9 cellular contexts compared by ENCODE assay signal in genomic region chrX:10833299-10834169, GRCh38.
DNase-seq lines count a peak whose midpoint lies in the region; ATAC-seq and TF ChIP-seq lines count a peak whose summit lies in the region.
"Had no signal": no experiment of that assay in that cellular context is flagged by ENCODE, and none has a peak within 500 bp of the region (broad histone marks: within the 10 kb centered on the region; RNA-seq: fewer than 3 reads in every experiment).

No MANE protein-coding gene starts in this region.

- BruUV-seq in MCF 10A (replicated peaks; lab: Mats Ljungman, UMichigan): no TSS peak

- H3K4me3 Mint-ChIP-seq in MCF 10A (ENCODE audit: unreplicated experiment): peak overlapping the region; percentile 54

- H3K9ac ChIP-seq in stomach smooth muscle (ENCODE audit: low read length in 2 of 2): peak overlapping the region in 1 of 2 donors; percentile 55

- ATAC-seq in GM18858 (IDR thresholded peaks at IDR 0.05; ENCODE audit: unreplicated experiment) (no peak), GM19395 (IDR thresholded peaks at IDR 0.05; ENCODE audit: unreplicated experiment) (no peak)

- H3K36me3 ChIP-seq in stomach smooth muscle (ENCODE audit: control insufficient read depth in 2 of 2, insufficient read depth in 2 of 2, low read length in 2 of 2): no peaks in the 10 kb centered on the region

- POLR2A ChIA-PET in MCF 10A (lab: Yijun Ruan, JAX): no interaction called here

- H3K4me1 ChIP-seq in stomach smooth muscle (ENCODE audit: control insufficient read depth, insufficient read depth, low read length): no peaks in the 10 kb centered on the region

- H3K27ac Mint-ChIP-seq in MCF 10A (ENCODE audit: low read depth, unreplicated experiment): no peak overlapping the region

- no peaks in the 10 kb centered on the region for H3K4me1 Mint-ChIP-seq in MCF 10A (ENCODE audit: insufficient read depth, unreplicated experiment)

- peak overlapping the region; percentile 4 for H3K27ac ChIP-seq in stomach smooth muscle (ENCODE audit: low read length)

- no peaks in the 10 kb centered on the region for H3K9me3 ChIP-seq in stomach smooth muscle (ENCODE audit: control insufficient read depth in 2 of 2, low read length in 2 of 2)

- no peaks in the 10 kb centered on the region for H3K27me3 Mint-ChIP-seq in MCF 10A (ENCODE audit: insufficient read depth, unreplicated experiment)

- CTCF ChIA-PET in MCF 10A (lab: Yijun Ruan, JAX): interaction anchor here (0.9 kb wide), 1 partner anchor 64 kb away, joined by 4 read pairs; no protein-coding TSS in a partner anchor

- no peaks in the 10 kb centered on the region for H3K36me3 Mint-ChIP-seq in MCF 10A (ENCODE audit: insufficient read depth, unreplicated experiment)

- no peaks in the 10 kb centered on the region for H3K9me3 Mint-ChIP-seq in MCF 10A (ENCODE audit: unreplicated experiment)

- no peaks in the 10 kb centered on the region for H3K27me3 ChIP-seq in stomach smooth muscle (ENCODE audit: control insufficient read depth in 1 of 2, insufficient read depth in 2 of 2, low read length in 2 of 2)

- DNase-seq in LNCaP clone FGC (ENCODE audit: low read depth) (peak; percentile 50), MCF 10A (ENCODE audit: unreplicated experiment) (peak; percentile 22), iPS-NIHi7 (ENCODE audit: extremely low spot score) (peak; percentile 56), AML-193 (lab: John Stamatoyannopoulos, UW) (no peak)
- DNase-seq in activated naive CD4-positive, alpha-beta T cell (lab: John Stamatoyannopoulos, UW): no peak
- DNase-seq: activated T-cell treated with anti-CD3 and anti-CD28 coated beads for 4 hours had no signal

- TF ChIP-seq CTCF in LNCaP clone FGC (IDR thresholded peaks at IDR 0.05; ENCODE audit: control insufficient read depth, extremely low read depth, insufficient read depth) (no peak), MCF 10A (IDR thresholded peaks at IDR 0.05; ENCODE audit: unreplicated experiment) (no peak)

- intact Hi-C loops in MCF 10A (cut with micrococcal nuclease): no loop called here

- H3K4me3 ChIP-seq in LNCaP clone FGC (ENCODE audit: low read depth, low read length): peak overlapping the region; percentile 29; the same call in 1 of the 2 replicates
- H3K4me3 ChIP-seq in stomach smooth muscle (ENCODE audit: low read length in 2 of 2): peak overlapping the region; percentile 66 to 67

Comparison
In these comparisons a context has a peak if more than half of its experiments do, and no peak if none do; other contexts are left out.
1. DNase-seq: peak in LNCaP clone FGC (single experiment), MCF 10A (single experiment) and iPS-NIHi7 (single experiment); none in AML-193 (0 of 2) and activated naive CD4-positive, alpha-beta T cell (0 of 4).